1 cellular context compared by ENCODE assay signal in the genomic region with DNA sequence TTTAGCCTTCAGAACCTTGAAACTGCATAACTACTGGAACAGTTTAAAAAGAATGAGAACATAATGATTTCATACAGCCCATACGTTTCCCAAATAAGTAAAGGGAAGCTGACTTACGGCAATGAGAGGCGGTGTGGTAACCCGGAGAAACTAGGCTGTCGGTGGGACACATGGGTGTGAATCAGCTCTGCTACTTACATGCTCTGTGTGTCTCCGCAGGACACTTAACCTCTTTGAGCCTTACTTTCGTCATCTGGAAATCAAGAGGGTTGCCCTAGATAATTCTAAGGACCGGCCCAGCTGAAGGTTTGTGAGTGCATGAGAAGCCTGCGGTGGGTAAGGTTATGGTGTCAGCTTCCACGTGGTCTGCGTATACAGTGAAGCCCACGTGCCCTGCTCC.
TF ChIP-seq lines count a peak whose summit lies in the region.

No MANE protein-coding gene starts in this region.

TF ChIP-seq in GM23338, 12 proteins besides CTCF, POLR2A, EP300 and RAD21 (continued from another document):
- TF ChIP-seq, protein P1, sequence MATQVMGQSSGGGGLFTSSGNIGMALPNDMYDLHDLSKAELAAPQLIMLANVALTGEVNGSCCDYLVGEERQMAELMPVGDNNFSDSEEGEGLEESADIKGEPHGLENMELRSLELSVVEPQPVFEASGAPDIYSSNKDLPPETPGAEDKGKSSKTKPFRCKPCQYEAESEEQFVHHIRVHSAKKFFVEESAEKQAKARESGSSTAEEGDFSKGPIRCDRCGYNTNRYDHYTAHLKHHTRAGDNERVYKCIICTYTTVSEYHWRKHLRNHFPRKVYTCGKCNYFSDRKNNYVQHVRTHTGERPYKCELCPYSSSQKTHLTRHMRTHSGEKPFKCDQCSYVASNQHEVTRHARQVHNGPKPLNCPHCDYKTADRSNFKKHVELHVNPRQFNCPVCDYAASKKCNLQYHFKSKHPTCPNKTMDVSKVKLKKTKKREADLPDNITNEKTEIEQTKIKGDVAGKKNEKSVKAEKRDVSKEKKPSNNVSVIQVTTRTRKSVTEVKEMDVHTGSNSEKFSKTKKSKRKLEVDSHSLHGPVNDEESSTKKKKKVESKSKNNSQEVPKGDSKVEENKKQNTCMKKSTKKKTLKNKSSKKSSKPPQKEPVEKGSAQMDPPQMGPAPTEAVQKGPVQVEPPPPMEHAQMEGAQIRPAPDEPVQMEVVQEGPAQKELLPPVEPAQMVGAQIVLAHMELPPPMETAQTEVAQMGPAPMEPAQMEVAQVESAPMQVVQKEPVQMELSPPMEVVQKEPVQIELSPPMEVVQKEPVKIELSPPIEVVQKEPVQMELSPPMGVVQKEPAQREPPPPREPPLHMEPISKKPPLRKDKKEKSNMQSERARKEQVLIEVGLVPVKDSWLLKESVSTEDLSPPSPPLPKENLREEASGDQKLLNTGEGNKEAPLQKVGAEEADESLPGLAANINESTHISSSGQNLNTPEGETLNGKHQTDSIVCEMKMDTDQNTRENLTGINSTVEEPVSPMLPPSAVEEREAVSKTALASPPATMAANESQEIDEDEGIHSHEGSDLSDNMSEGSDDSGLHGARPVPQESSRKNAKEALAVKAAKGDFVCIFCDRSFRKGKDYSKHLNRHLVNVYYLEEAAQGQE (IDR thresholded peaks at IDR 0.05; ENCODE audit: unreplicated experiment): no peak
- TF ChIP-seq ZNF114 (CRISPR knock-in tag; IDR thresholded peaks at IDR 0.05): no peak
